ENCODE assay signal across 9 cellular contexts in genomic region chr7:75442101-75442464, GRCh38. TPM values are rescaled to one million over a fixed set of nuclear protein-coding genes. Genes with fewer than 3 reads are reported as not detected.
DNase-seq lines count a peak whose midpoint lies in the region; ATAC-seq and TF ChIP-seq lines count a peak whose summit lies in the region.
"Not testable (repeated sequence)": the region's sequence is repeated elsewhere in the genome, so short reads cannot be mapped to it uniquely, and the experiment has no call there.
"Had no signal": no experiment of that assay in that cellular context is flagged by ENCODE, and none has a peak within 500 bp of the region (broad histone marks: within the 10 kb centered on the region; RNA-seq: fewer than 3 reads in every experiment).

No MANE protein-coding gene starts in this region.

- ATAC-seq in GM18511 (IDR thresholded peaks at IDR 0.05; ENCODE audit: unreplicated experiment) (peak; percentile 56), HG02610 (IDR thresholded peaks at IDR 0.05; ENCODE audit: unreplicated experiment) (peak; percentile 41), aorta (ENCODE audit: low FRiP score) (peak; percentile 70)
- ATAC-seq in activated CD8-positive, alpha-beta T cell treated with anti-CD3 and anti-CD28 coated beads for 36 hours, result peak; percentile 47

- not testable (repeated sequence) for DNase-seq in Jurkat, Clone E6-1 (ENCODE audit: low read depth, low spot score); activated CD8-positive, alpha-beta T cell treated with anti-CD3 and anti-CD28 coated beads for 36 hours; osteoblast (ENCODE audit: insufficient read length, low spot score, missing footprints); aorta
- peak; percentile 0 for DNase-seq in dermis blood vessel endothelial cell

- peaks cover 10% of the 10 kb centered on the region for H3K4me1 Mint-ChIP-seq in activated CD8-positive, alpha-beta T cell treated with anti-CD3 and anti-CD28 coated beads for 36 hours (ENCODE audit: low read depth)

- H3K4me3 ChIP-seq in Jurkat, Clone E6-1 (ENCODE audit: low read length), result peak overlapping the region; percentile 51
- H3K4me3 ChIP-seq in iPS-15b (ENCODE audit: low read depth, low read length), result peak overlapping the region; percentile 18
- H3K4me3 ChIP-seq in osteoblast (ENCODE audit: insufficient read depth, low read length), result peak overlapping the region; percentile 68
- H3K4me3 ChIP-seq in aorta (ENCODE audit: low read length in 2 of 2), result peak overlapping the region in 1 of 2 donors; percentile 26

- intact Hi-C loops in activated CD8-positive, alpha-beta T cell treated with anti-CD3 and anti-CD28 coated beads for 36 hours (cut with micrococcal nuclease); aorta (cut with DNase I): not testable (repeated sequence)

- POLR2A ChIA-PET in activated CD8-positive, alpha-beta T cell treated with anti-CD3 and anti-CD28 coated beads for 36 hours (lab: Charles Lee), result not testable (repeated sequence)

- not testable (repeated sequence) for H3K9ac ChIP-seq in iPS-15b (ENCODE audit: low read depth, low read length)

- CTCF ChIA-PET in activated CD8-positive, alpha-beta T cell treated with anti-CD3 and anti-CD28 coated beads for 36 hours (lab: Charles Lee), result not testable (repeated sequence)

- peaks cover 32% of the 10 kb centered on the region for H3K36me3 Mint-ChIP-seq in activated CD8-positive, alpha-beta T cell treated with anti-CD3 and anti-CD28 coated beads for 36 hours (ENCODE audit: low read depth)

- H3K27ac ChIP-seq in osteoblast (ENCODE audit: low read depth, low read length); aorta (ENCODE audit: low read depth in 1 of 2, low read length in 2 of 2): not testable (repeated sequence)

- peak overlapping the region; percentile 57 for H3K4me2 ChIP-seq in osteoblast (ENCODE audit: insufficient read depth, low read length)

- H3K27ac Mint-ChIP-seq in activated CD8-positive, alpha-beta T cell treated with anti-CD3 and anti-CD28 coated beads for 36 hours, result peak overlapping the region; percentile 85

- H3K9me3 ChIP-seq in iPS-15b (ENCODE audit: control insufficient read depth, insufficient read depth, low read length); osteoblast (ENCODE audit: low read depth, low read length); aorta (ENCODE audit: control insufficient read depth, low read length): not testable (repeated sequence)

- peaks cover 12% of the 10 kb centered on the region for H3K36me3 ChIP-seq in iPS-15b (ENCODE audit: control insufficient read depth, insufficient read depth, low read length)
- H3K36me3 ChIP-seq in osteoblast (ENCODE audit: insufficient read depth, low read length), result peaks cover 31% of the 10 kb centered on the region
- not testable (repeated sequence) for H3K36me3 ChIP-seq in aorta (ENCODE audit: control insufficient read depth in 1 of 2, insufficient read depth in 2 of 2, low read length in 1 of 2)

- not testable (repeated sequence) for H4K20me1 ChIP-seq in osteoblast (ENCODE audit: insufficient read depth, low read length)

- H3K4me1 ChIP-seq in iPS-15b (ENCODE audit: control insufficient read depth, insufficient read depth, low read length); osteoblast (ENCODE audit: insufficient read depth, low read length); aorta (ENCODE audit: control insufficient read depth in 1 of 2, insufficient read depth in 2 of 2, low read length in 2 of 2): not testable (repeated sequence)

- not testable (repeated sequence) for TF ChIP-seq CTCF in activated CD8-positive, alpha-beta T cell treated with anti-CD3 and anti-CD28 coated beads for 36 hours (IDR thresholded peaks at IDR 0.05); osteoblast (IDR thresholded peaks at IDR 0.05; ENCODE audit: extremely low read depth, low read depth, low read length)

- H3K4me3 Mint-ChIP-seq in activated CD8-positive, alpha-beta T cell treated with anti-CD3 and anti-CD28 coated beads for 36 hours, result peak overlapping the region; percentile 80

- 0 to 7% methylated on average over 3 to 9 of the region's 37 CpGs for WGBS in aorta, 2 donors

- H3K79me2 ChIP-seq in osteoblast (ENCODE audit: insufficient read depth, low read length), result peaks cover 16% of the 10 kb centered on the region

- not testable (repeated sequence) for H3K27me3 ChIP-seq in iPS-15b (ENCODE audit: control insufficient read depth, insufficient read depth, low read length); osteoblast (ENCODE audit: insufficient read depth, low read length); aorta (ENCODE audit: control insufficient read depth in 1 of 2, insufficient read depth in 2 of 2, low read length in 1 of 2)

- not testable (repeated sequence) for H3K9me3 Mint-ChIP-seq in activated CD8-positive, alpha-beta T cell treated with anti-CD3 and anti-CD28 coated beads for 36 hours

- not testable (repeated sequence) for H2AFZ ChIP-seq in osteoblast (ENCODE audit: low read length)

- not testable (repeated sequence) for H3K27me3 Mint-ChIP-seq in activated CD8-positive, alpha-beta T cell treated with anti-CD3 and anti-CD28 coated beads for 36 hours

RNA-seq across cellular contexts. Expression of gene POM121C, which starts 44.0 kb away (rescaled TPM):
- 43.9 TPM for polyA plus RNA-seq in Jurkat, Clone E6-1 (2012; ENCODE audit: insufficient read depth, insufficient read length)
- total RNA-seq in activated CD8-positive, alpha-beta T cell treated with anti-CD3 and anti-CD28 coated beads for 36 hours, result 10 to 100 TPM; 81.4 to 85.5 TPM
- total RNA-seq in dermis blood vessel endothelial cell (9.4 and 15.3 TPM in 2 replicates), osteoblast (13.8 and 16.5 TPM in 2 replicates), aorta (10 to 100 TPM; 38.2 to 40.3 TPM)
- polyA plus RNA-seq in aorta, result 10 to 100 TPM in 1 of 2 donors, 1 to 10 TPM in 1; 5.3 to 13.2 TPM

RNA-seq across cellular contexts. Expression of gene TRIM73, which starts 46.7 kb away (rescaled TPM):
- 1.2 TPM for polyA plus RNA-seq in Jurkat, Clone E6-1 (2012; ENCODE audit: insufficient read depth, insufficient read length)
- 1 to 10 TPM; 4.1 to 6.4 TPM for total RNA-seq in activated CD8-positive, alpha-beta T cell treated with anti-CD3 and anti-CD28 coated beads for 36 hours
- 0.60 and 1.9 TPM in 2 replicates for total RNA-seq in dermis blood vessel endothelial cell
- 0.36 and 1.5 TPM in 2 replicates for total RNA-seq in osteoblast
- total RNA-seq in aorta, result 1 to 10 TPM; 2.9 to 8.8 TPM
- 1 to 10 TPM in 1 of 2 donors, not detected in 1; 4.2 TPM for polyA plus RNA-seq in aorta
- total RNA-seq: HT1080 had no signal

RNA-seq across cellular contexts. Expression of gene SPDYE5, which starts 50.0 kb away (rescaled TPM):
- polyA plus RNA-seq in Jurkat, Clone E6-1 (2012; ENCODE audit: insufficient read depth, insufficient read length), result not detected
- under 1 TPM in 1 of 2 experiments, not detected in 1; 0.18 TPM for total RNA-seq in activated CD8-positive, alpha-beta T cell treated with anti-CD3 and anti-CD28 coated beads for 36 hours
- total RNA-seq in dermis blood vessel endothelial cell (not detected in 2 replicates), osteoblast (under 0.01 TPM in 1 of 2 replicates, not detected in the other), aorta (not detected)
- polyA plus RNA-seq in aorta, result not detected
- total RNA-seq: HT1080 had no signal
